Comparison of ENCODE assay signal across 9 cellular contexts in the genomic region with DNA sequence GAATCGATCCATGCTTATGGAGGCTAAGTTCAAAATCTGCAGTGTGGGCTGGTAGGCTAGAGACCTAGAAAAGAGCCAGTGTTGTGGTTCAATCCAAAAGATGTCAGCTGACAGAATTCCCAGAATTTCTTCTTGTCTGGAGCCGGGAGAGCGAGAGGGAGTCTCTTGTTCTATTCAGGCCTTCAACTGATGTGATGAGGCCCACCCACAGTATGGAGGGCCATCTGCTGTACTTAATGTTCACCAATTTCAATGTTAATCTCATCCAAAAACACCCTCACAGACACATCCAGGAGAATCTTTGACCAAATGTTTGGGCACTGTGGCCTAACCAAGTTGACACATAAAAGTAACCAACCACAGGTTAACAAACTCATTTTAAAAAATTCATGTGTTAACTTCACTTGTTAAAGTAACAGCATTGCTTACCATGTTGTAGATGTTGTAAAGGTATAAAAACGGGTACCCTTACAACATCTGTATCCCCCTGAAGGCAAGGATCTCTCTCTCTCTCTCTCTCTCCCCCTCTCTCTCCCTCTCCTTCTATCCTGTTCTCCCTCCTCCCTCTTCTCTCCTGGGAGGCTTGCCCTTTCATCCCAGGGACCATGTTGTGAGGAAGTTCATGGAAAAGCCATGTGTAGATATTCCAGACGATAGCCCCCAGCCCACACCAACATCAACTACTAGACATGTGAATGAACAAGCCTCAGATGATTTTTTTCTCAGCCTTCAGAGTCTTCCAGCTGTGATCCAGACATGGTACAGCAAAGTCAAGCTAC.
DNase-seq lines count a peak whose midpoint lies in the region; ATAC-seq and TF ChIP-seq lines count a peak whose summit lies in the region.
"Had no signal": no experiment of that assay in that cellular context is flagged by ENCODE, and none has a peak within 500 bp of the region (broad histone marks: within the 10 kb centered on the region; RNA-seq: fewer than 3 reads in every experiment).

No MANE protein-coding gene starts in this region.

- CTCF ChIA-PET in activated naive CD4-positive, alpha-beta T cell treated with anti-CD3 and anti-CD28 coated beads, Interleukin-2, amount 10 ng/mL, durations not matched to agents 7 days and 5 days (lab: Charles Lee), result interaction anchor here (0.6 to 3.1 kb wide), 7 partner anchors 13 to 84 kb away, joined by 3 to 19 read pairs (median 6); no protein-coding TSS in a partner anchor
- CTCF ChIA-PET in naive thymus-derived CD4-positive, alpha-beta T cell (lab: Charles Lee), result interaction anchor here (0.7 to 5.1 kb wide), 4 partner anchors 10 to 47 kb away, joined by 3 to 38 read pairs (median 10); no protein-coding TSS in a partner anchor

- intact Hi-C loops in ascending aorta (cut with DNase I) (loop anchor here (2.0 kb wide), 1 partner anchor 85 kb away; no protein-coding TSS in a partner anchor), upper lobe of right lung (cut with DNase I) (no loop called here)
- intact Hi-C loops in naive thymus-derived CD4-positive, alpha-beta T cell (cut with micrococcal nuclease), result no loop called here

- no peak for DNase-seq in activated naive CD4-positive, alpha-beta T cell treated with anti-CD3 and anti-CD28 coated beads, Interleukin-2, amount 10 ng/mL, durations not matched to agents 7 days and 5 days
- DNase-seq in activated naive CD4-positive, alpha-beta T cell treated with anti-CD3 and anti-CD28 coated beads, Interleukin-2, amount 50 U/mL, for 16 hours, result no peak
- no peak for DNase-seq in ascending aorta (ENCODE audit: low spot score in 2 of 2)
- DNase-seq in naive thymus-derived CD4-positive, alpha-beta T cell, result no peak
- DNase-seq in upper lobe of right lung, result no peak
- DNase-seq in effector CD8-positive, alpha-beta T cell (lab: John Stamatoyannopoulos, UW), result no peak
- DNase-seq: NCI-H524 treated with DMSO at 0.1 percent for 48 hours had no signal

- H3K27ac Mint-ChIP-seq in activated naive CD4-positive, alpha-beta T cell treated with anti-CD3 and anti-CD28 coated beads, Interleukin-2, amount 10 ng/mL, durations not matched to agents 7 days and 5 days, result peak overlapping the region; percentile 98
- H3K27ac Mint-ChIP-seq in naive thymus-derived CD4-positive, alpha-beta T cell, result peak overlapping the region; percentile 92 to 98 (median 97)

- H3K36me3 Mint-ChIP-seq in activated naive CD4-positive, alpha-beta T cell treated with anti-CD3 and anti-CD28 coated beads, Interleukin-2, amount 10 ng/mL, durations not matched to agents 7 days and 5 days, result peaks cover 2% of the 10 kb centered on the region
- no peaks in the 10 kb centered on the region for H3K36me3 Mint-ChIP-seq in naive thymus-derived CD4-positive, alpha-beta T cell

- H3K4me3 ChIP-seq in ascending aorta (peak overlapping the region in 1 of 2 donors; percentile 60), upper lobe of right lung (no peak overlapping the region)
- no peak overlapping the region for H3K4me3 ChIP-seq in naive thymus-derived CD4-positive, alpha-beta T cell (ENCODE audit: low read length)

- H3K4me1 ChIP-seq in ascending aorta (peaks cover 10 to 62% of the 10 kb centered on the region in 2 donors), upper lobe of right lung (peaks cover 31% of the 10 kb centered on the region)
- H3K4me1 ChIP-seq in naive thymus-derived CD4-positive, alpha-beta T cell (ENCODE audit: control insufficient read depth in 2 of 2, insufficient read depth in 2 of 2, low read length in 2 of 2), result peaks cover 31 to 60% of the 10 kb centered on the region in 2 donors

- no peak for ATAC-seq in naive thymus-derived CD4-positive, alpha-beta T cell
- ATAC-seq in upper lobe of right lung (no peak), HG03460 (IDR thresholded peaks at IDR 0.05; ENCODE audit: unreplicated experiment) (no peak), HG03039 (IDR thresholded peaks at IDR 0.05; ENCODE audit: unreplicated experiment) (no peak)

- H3K4me3 Mint-ChIP-seq in activated naive CD4-positive, alpha-beta T cell treated with anti-CD3 and anti-CD28 coated beads, Interleukin-2, amount 10 ng/mL, durations not matched to agents 7 days and 5 days, result peak overlapping the region; percentile 65
- peak overlapping the region; percentile 11 to 91 (median 71) for H3K4me3 Mint-ChIP-seq in naive thymus-derived CD4-positive, alpha-beta T cell

- H3K36me3 ChIP-seq in ascending aorta (no peaks in the 10 kb centered on the region), upper lobe of right lung (no peaks in the 10 kb centered on the region)
- H3K36me3 ChIP-seq in naive thymus-derived CD4-positive, alpha-beta T cell (ENCODE audit: control insufficient read depth in 2 of 3, insufficient read depth in 3 of 3, low read length in 3 of 3), result no peaks in the 10 kb centered on the region

- TF ChIP-seq CTCF in ascending aorta (IDR thresholded peaks at IDR 0.05) (no peak), upper lobe of right lung (IDR thresholded peaks at IDR 0.05) (no peak)

- H3K9me3 ChIP-seq in ascending aorta, result no peaks in the 10 kb centered on the region
- no peaks in the 10 kb centered on the region for H3K9me3 ChIP-seq in naive thymus-derived CD4-positive, alpha-beta T cell (ENCODE audit: control insufficient read depth in 2 of 3, low read length in 3 of 3)
- no peaks in the 10 kb centered on the region for H3K9me3 ChIP-seq in upper lobe of right lung

- POLR2A ChIA-PET in naive thymus-derived CD4-positive, alpha-beta T cell (lab: Charles Lee), result interaction anchor here (0.8 to 8.5 kb wide), 13 partner anchors 10 to 85 kb away, joined by 3 to 396 read pairs (median 47); a partner anchor contains a TSS

- peaks cover 68% of the 10 kb centered on the region for H3K4me1 Mint-ChIP-seq in activated naive CD4-positive, alpha-beta T cell treated with anti-CD3 and anti-CD28 coated beads, Interleukin-2, amount 10 ng/mL, durations not matched to agents 7 days and 5 days
- H3K4me1 Mint-ChIP-seq in naive thymus-derived CD4-positive, alpha-beta T cell, result peaks cover 30 to 74% (median 62%) of the 10 kb centered on the region in 7 donors

- H3K9me3 Mint-ChIP-seq in activated naive CD4-positive, alpha-beta T cell treated with anti-CD3 and anti-CD28 coated beads, Interleukin-2, amount 10 ng/mL, durations not matched to agents 7 days and 5 days, result no peaks in the 10 kb centered on the region
- peaks cover 0 to 2% (median 0%) of the 10 kb centered on the region in 11 donors for H3K9me3 Mint-ChIP-seq in naive thymus-derived CD4-positive, alpha-beta T cell

- no peaks in the 10 kb centered on the region for H3K27me3 Mint-ChIP-seq in activated naive CD4-positive, alpha-beta T cell treated with anti-CD3 and anti-CD28 coated beads, Interleukin-2, amount 10 ng/mL, durations not matched to agents 7 days and 5 days
- H3K27me3 Mint-ChIP-seq in naive thymus-derived CD4-positive, alpha-beta T cell, result no peaks in the 10 kb centered on the region

- H3K27ac ChIP-seq in ascending aorta (peak overlapping the region; percentile 93 to 94), upper lobe of right lung (peak overlapping the region; percentile 90)
- H3K27ac ChIP-seq in naive thymus-derived CD4-positive, alpha-beta T cell (ENCODE audit: low read depth, low read length), result peak overlapping the region; percentile 81

- H3K27me3 ChIP-seq in ascending aorta (no peaks in the 10 kb centered on the region), upper lobe of right lung (no peaks in the 10 kb centered on the region)
- H3K27me3 ChIP-seq in naive thymus-derived CD4-positive, alpha-beta T cell (ENCODE audit: control insufficient read depth in 2 of 2, insufficient read depth in 2 of 2, low read length in 2 of 2), result no peaks in the 10 kb centered on the region
